Comparison of ENCODE assay signal across 10 cellular contexts in genomic region chr1:167805041-167805556, GRCh38.
A peak's percentile ranks its signal among the peaks of the same experiment; 100 is the strongest.
DNase-seq lines count a peak whose midpoint lies in the region; ATAC-seq lines count a peak whose summit lies in the region.
"Had no signal": no experiment of that assay in that cellular context is flagged by ENCODE, and none has a peak within 500 bp of the region (broad histone marks: within the 10 kb centered on the region; RNA-seq: fewer than 3 reads in every experiment).

No MANE protein-coding gene starts in this region.

- no peak overlapping the region for H2BK120ac ChIP-seq in trophoblast cell (ENCODE audit: insufficient read depth, low read length, poor library complexity)

- no peak overlapping the region for H3K9ac ChIP-seq in trophoblast cell (ENCODE audit: low read length)

- peaks cover 5 to 11% of the 10 kb centered on the region in 2 experiments for H3K36me3 ChIP-seq in trophoblast cell (ENCODE audit: control insufficient read depth in 1 of 2, insufficient read depth in 2 of 2, low read length in 2 of 2)
- H3K36me3 ChIP-seq: SJSA1 had no signal

- peaks cover 5% of the 10 kb centered on the region for H3K27me3 Mint-ChIP-seq in activated T-cell treated with anti-CD3 and anti-CD28 coated beads, Interleukin-2, amount 50 U/mL, for 72 hours (ENCODE audit: low read depth)

- H4K12ac ChIP-seq in trophoblast cell (ENCODE audit: low read depth, low read length), result no peak overlapping the region

- no CpG with 5 or more reads among the region's 4 CpGs for WGBS in trophoblast cell (ENCODE audit: extremely low coverage, insufficient coverage, insufficient read length)

- no peak overlapping the region for H3K4me3 ChIP-seq in trophoblast cell (ENCODE audit: low read depth, low read length)
- H3K4me3 ChIP-seq: SJSA1 had no signal

- peak overlapping the region; percentile 61 for H3K18ac ChIP-seq in trophoblast cell (ENCODE audit: low read length)

- H3K27ac Mint-ChIP-seq in activated T-cell treated with anti-CD3 and anti-CD28 coated beads, Interleukin-2, amount 50 U/mL, for 72 hours, result peak overlapping the region; percentile 96

- no peak overlapping the region for H4K8ac ChIP-seq in trophoblast cell (ENCODE audit: low read depth, low read length)

- H2BK12ac ChIP-seq in trophoblast cell (ENCODE audit: low read length), result no peak overlapping the region

- no peaks in the 10 kb centered on the region for H3K79me2 ChIP-seq in trophoblast cell (ENCODE audit: control insufficient read depth, insufficient read depth, low read length, poor library complexity)

- H3K27me3 ChIP-seq in trophoblast cell (ENCODE audit: insufficient read depth, low read length), result no peaks in the 10 kb centered on the region
- H3K27me3 ChIP-seq: SJSA1 had no signal

- no peaks in the 10 kb centered on the region for H3K79me1 ChIP-seq in trophoblast cell (ENCODE audit: low read length)

- no peak overlapping the region for H2AFZ ChIP-seq in trophoblast cell (ENCODE audit: insufficient read depth, low read length, poor library complexity)

- no peak overlapping the region for H2BK5ac ChIP-seq in trophoblast cell (ENCODE audit: low read depth, low read length, poor library complexity)

- H3K23ac ChIP-seq in trophoblast cell (ENCODE audit: low read length), result no peak overlapping the region

- H3K9me3 Mint-ChIP-seq in activated T-cell treated with anti-CD3 and anti-CD28 coated beads, Interleukin-2, amount 50 U/mL, for 72 hours, result no peaks in the 10 kb centered on the region

- DNase-seq in activated CD4-positive, CD25-positive, alpha-beta regulatory T cell (lab: John Stamatoyannopoulos, UW), result no peak
- peak; percentile 59 to 65 for DNase-seq in activated T-cell treated with anti-CD3 and anti-CD28 coated beads, Interleukin-2, amount 50 U/mL, for 72 hours
- DNase-seq in trophoblast cell (no peak), cerebellar cortex (ENCODE audit: low spot score) (no peak)
- DNase-seq: NCI-H2081 had no signal

- ATAC-seq in activated CD4-positive, CD25-positive, alpha-beta regulatory T cell treated with anti-CD3 and anti-CD28 coated beads, Interleukin-2, amount 50 U/mL, for 24 hours, result peak; percentile 60 to 62
- peak; percentile 40 for ATAC-seq in HG03378 (IDR thresholded peaks at IDR 0.05; ENCODE audit: unreplicated experiment)
- ATAC-seq in activated T-cell treated with anti-CD3 and anti-CD28 coated beads, Interleukin-2, amount 50 U/mL, for 72 hours (replicated peaks in 1 of 2), result peak; percentile 84
- ATAC-seq in GM21367 (IDR thresholded peaks at IDR 0.05; ENCODE audit: unreplicated experiment), result no peak
- ATAC-seq in HG03469 (IDR thresholded peaks at IDR 0.05; ENCODE audit: unreplicated experiment), result no peak

- H3K4me1 Mint-ChIP-seq in activated T-cell treated with anti-CD3 and anti-CD28 coated beads, Interleukin-2, amount 50 U/mL, for 72 hours (ENCODE audit: low read depth), result peaks cover 26% of the 10 kb centered on the region

- peaks cover 9% of the 10 kb centered on the region for H3K9me3 ChIP-seq in trophoblast cell (ENCODE audit: insufficient read depth, low read depth, low read length)
- H3K9me3 ChIP-seq: SJSA1 had no signal

- peaks cover 0 to 6% of the 10 kb centered on the region in 2 experiments for H3K4me1 ChIP-seq in trophoblast cell (ENCODE audit: control insufficient read depth in 1 of 2, insufficient read depth in 2 of 2, low read length in 2 of 2)

- no peak overlapping the region for H3K27ac ChIP-seq in trophoblast cell (ENCODE audit: low read depth, low read length)
- H3K27ac ChIP-seq: SJSA1 had no signal

- H3K4ac ChIP-seq in trophoblast cell (ENCODE audit: low read depth, low read length), result no peak overlapping the region

- no peak overlapping the region for H4K91ac ChIP-seq in trophoblast cell (ENCODE audit: low read depth, low read length)

- no peak overlapping the region for H3K14ac ChIP-seq in trophoblast cell (ENCODE audit: low read length)

- H3K4me2 ChIP-seq in trophoblast cell (ENCODE audit: low read length), result no peak overlapping the region

- peak overlapping the region; percentile 68 to 70 for H3K4me3 Mint-ChIP-seq in activated T-cell treated with anti-CD3 and anti-CD28 coated beads, Interleukin-2, amount 50 U/mL, for 72 hours

- peaks cover 0 to 2% of the 10 kb centered on the region in 2 donors for H3K36me3 Mint-ChIP-seq in activated T-cell treated with anti-CD3 and anti-CD28 coated beads, Interleukin-2, amount 50 U/mL, for 72 hours (ENCODE audit: insufficient read depth in 2 of 2)

- no peak overlapping the region for H2AK5ac ChIP-seq in trophoblast cell (ENCODE audit: low read length)

Comparison
In these comparisons a context has a peak if more than half of its experiments do, and no peak if none do; other contexts are left out.
1. ATAC-seq: peak in activated CD4-positive, CD25-positive, alpha-beta regulatory T cell treated with anti-CD3 and anti-CD28 coated beads, Interleukin-2, amount 50 U/mL, for 24 hours (2 of 2), HG03378 (single experiment) and activated T-cell treated with anti-CD3 and anti-CD28 coated beads, Interleukin-2, amount 50 U/mL, for 72 hours (2 of 2); none in GM21367 (single experiment) and HG03469 (single experiment).
2. DNase-seq: peak in activated T-cell treated with anti-CD3 and anti-CD28 coated beads, Interleukin-2, amount 50 U/mL, for 72 hours (2 of 2); none in activated CD4-positive, CD25-positive, alpha-beta regulatory T cell (0 of 4), trophoblast cell (0 of 2) and cerebellar cortex (single experiment).